ENCODE assay signal across 1 cellular context in the genomic region with DNA sequence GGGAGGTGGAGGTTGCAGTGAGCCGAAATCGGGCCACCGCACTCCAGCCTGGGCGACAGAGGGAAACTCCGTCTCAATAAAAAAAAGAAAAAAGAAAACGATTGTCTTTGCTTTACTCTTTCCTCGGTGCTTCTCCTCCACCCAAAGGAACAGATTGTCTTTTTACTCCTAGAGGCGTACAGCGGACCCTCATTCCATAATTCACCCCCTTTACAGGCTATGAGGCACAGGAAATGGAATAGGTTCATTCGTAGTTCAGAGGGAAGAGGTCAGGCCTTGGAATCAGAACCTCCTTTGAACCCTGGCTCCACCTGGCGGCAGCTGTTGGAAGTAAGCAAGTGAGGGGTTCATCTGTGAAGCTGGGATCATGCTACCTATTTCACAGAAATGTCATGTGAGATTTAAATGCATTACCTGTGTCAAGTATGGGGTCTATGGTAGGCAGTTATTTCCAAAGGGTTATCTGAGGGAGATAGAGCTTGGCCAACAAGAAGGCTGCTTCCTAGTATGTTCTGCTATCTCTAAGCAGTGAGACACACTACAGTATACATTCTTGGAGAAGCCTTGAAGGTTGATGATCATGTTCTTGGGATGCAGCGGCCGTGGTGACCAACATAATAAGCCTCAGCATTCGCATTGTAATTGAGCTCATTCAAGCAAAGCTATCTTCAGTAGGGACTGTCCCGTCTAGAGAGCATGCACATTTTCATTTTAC.
A peak's percentile ranks its signal among the peaks of the same experiment; 100 is the strongest.
TF ChIP-seq lines count a peak whose summit lies in the region.

No MANE protein-coding gene starts in this region.

TF ChIP-seq in HEK293, 187 proteins besides CTCF, POLR2A, EP300 and RAD21 (continued from another document and continues in another):
- TF ChIP-seq ZNF18 (tag by site-specific recombination; IDR thresholded peaks at IDR 0.05) = no peak
- no peak for TF ChIP-seq ZNF354C (tag by site-specific recombination; IDR thresholded peaks at IDR 0.05; ENCODE audit: borderline replicate concordance, low read depth)
- TF ChIP-seq ZNF146 (tag by site-specific recombination; IDR thresholded peaks at IDR 0.05) = no peak
- peak; percentile 42; the same call in 1 of the 2 replicates for TF ChIP-seq SP7 (tag by site-specific recombination; IDR thresholded peaks at IDR 0.05)
- TF ChIP-seq ZSCAN16 (tag by site-specific recombination; IDR thresholded peaks at IDR 0.05) = no peak
- TF ChIP-seq ZNF561 (tag by site-specific recombination; IDR thresholded peaks at IDR 0.05; ENCODE audit: borderline replicate concordance) = no peak
- peak; percentile 78 for TF ChIP-seq ZNF654 (tag by site-specific recombination; IDR thresholded peaks at IDR 0.05; ENCODE audit: low read depth)
- no peak for TF ChIP-seq ZNF843 (tag by site-specific recombination; IDR thresholded peaks at IDR 0.05)
- TF ChIP-seq ZNF2 (tag by site-specific recombination; IDR thresholded peaks at IDR 0.05) = peak; percentile 84
- TF ChIP-seq ZNF362 (tag by site-specific recombination; IDR thresholded peaks at IDR 0.05) = peak; percentile 54; the same call in 1 of the 2 replicates
- TF ChIP-seq ZBTB11 (tag by site-specific recombination; conservative IDR thresholded peaks at IDR 0.05; ENCODE audit: low read depth) = 0 out of 2 replicates have a peak, but pooled peaks have one; percentile 16
- TF ChIP-seq TRIM28 (IDR thresholded peaks at IDR 0.05; ENCODE audit: borderline replicate concordance, low read length) = 0 out of 2 replicates have a peak, but pooled peaks have one; percentile 15
- TF ChIP-seq ZNF366 (tag by site-specific recombination; conservative IDR thresholded peaks at IDR 0.05) = 0 out of 2 replicates have a peak, but pooled peaks have one; percentile 49
- no peak for TF ChIP-seq MEIS1 (CRISPR knock-in tag; IDR thresholded peaks at IDR 0.05; ENCODE audit: borderline replicate concordance)
- TF ChIP-seq ZFP3 (tag by site-specific recombination; IDR thresholded peaks at IDR 0.05; ENCODE audit: low read depth) = no peak
- no peak for TF ChIP-seq ZNF132 (tag by site-specific recombination; IDR thresholded peaks at IDR 0.05; ENCODE audit: borderline replicate concordance)
- no peak for TF ChIP-seq ZNF560 (tag by site-specific recombination; IDR thresholded peaks at IDR 0.05; ENCODE audit: borderline replicate concordance)
- no peak for TF ChIP-seq ZNF555 (tag by site-specific recombination; conservative IDR thresholded peaks at IDR 0.05)
- peak; percentile 89 for TF ChIP-seq TCF7L2 (IDR thresholded peaks at IDR 0.05; ENCODE audit: borderline replicate concordance, low read depth, low read length)
- TF ChIP-seq PRDM10 (tag by site-specific recombination; IDR thresholded peaks at IDR 0.05) = peak; percentile 76
- TF ChIP-seq REPIN1 (tag by site-specific recombination; IDR thresholded peaks at IDR 0.05; ENCODE audit: low read depth) = no peak
- no peak for TF ChIP-seq GLI4 (tag by site-specific recombination; IDR thresholded peaks at IDR 0.05)
- no peak for TF ChIP-seq ZNF585B (tag by site-specific recombination; IDR thresholded peaks at IDR 0.05)
- no peak for TF ChIP-seq ZNF140 (tag by site-specific recombination; IDR thresholded peaks at IDR 0.05)
- no peak for TF ChIP-seq ZNF239 (tag by site-specific recombination; IDR thresholded peaks at IDR 0.05)
- TF ChIP-seq ZNF214 (tag by site-specific recombination; IDR thresholded peaks at IDR 0.05; ENCODE audit: borderline replicate concordance) = no peak
- TF ChIP-seq, protein P1, sequence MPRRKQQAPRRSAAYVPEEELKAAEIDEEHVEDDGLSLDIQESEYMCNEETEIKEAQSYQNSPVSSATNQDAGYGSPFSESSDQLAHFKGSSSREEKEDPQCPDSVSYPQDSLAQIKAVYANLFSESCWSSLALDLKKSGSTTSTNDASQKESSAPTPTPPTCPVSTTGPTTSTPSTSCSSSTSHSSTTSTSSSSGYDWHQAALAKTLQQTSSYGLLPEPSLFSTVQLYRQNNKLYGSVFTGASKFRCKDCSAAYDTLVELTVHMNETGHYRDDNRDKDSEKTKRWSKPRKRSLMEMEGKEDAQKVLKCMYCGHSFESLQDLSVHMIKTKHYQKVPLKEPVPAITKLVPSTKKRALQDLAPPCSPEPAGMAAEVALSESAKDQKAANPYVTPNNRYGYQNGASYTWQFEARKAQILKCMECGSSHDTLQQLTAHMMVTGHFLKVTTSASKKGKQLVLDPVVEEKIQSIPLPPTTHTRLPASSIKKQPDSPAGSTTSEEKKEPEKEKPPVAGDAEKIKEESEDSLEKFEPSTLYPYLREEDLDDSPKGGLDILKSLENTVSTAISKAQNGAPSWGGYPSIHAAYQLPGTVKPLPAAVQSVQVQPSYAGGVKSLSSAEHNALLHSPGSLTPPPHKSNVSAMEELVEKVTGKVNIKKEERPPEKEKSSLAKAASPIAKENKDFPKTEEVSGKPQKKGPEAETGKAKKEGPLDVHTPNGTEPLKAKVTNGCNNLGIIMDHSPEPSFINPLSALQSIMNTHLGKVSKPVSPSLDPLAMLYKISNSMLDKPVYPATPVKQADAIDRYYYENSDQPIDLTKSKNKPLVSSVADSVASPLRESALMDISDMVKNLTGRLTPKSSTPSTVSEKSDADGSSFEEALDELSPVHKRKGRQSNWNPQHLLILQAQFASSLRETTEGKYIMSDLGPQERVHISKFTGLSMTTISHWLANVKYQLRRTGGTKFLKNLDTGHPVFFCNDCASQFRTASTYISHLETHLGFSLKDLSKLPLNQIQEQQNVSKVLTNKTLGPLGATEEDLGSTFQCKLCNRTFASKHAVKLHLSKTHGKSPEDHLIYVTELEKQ (tag by site-specific recombination; IDR thresholded peaks at IDR 0.05; ENCODE audit: borderline replicate concordance) = no peak
- TF ChIP-seq ZNF404 (tag by site-specific recombination; IDR thresholded peaks at IDR 0.05) = no peak
- TF ChIP-seq ZNF544 (tag by site-specific recombination; IDR thresholded peaks at IDR 0.05) = no peak
- TF ChIP-seq ZNF747 (tag by site-specific recombination; IDR thresholded peaks at IDR 0.05) = no peak
- no peak for TF ChIP-seq ZNF449 (tag by site-specific recombination; IDR thresholded peaks at IDR 0.05)
- TF ChIP-seq ZNF501 (tag by site-specific recombination; IDR thresholded peaks at IDR 0.05) = no peak
- peak; percentile 62; the same call in 1 of the 2 replicates for TF ChIP-seq ZSCAN30 (tag by site-specific recombination; IDR thresholded peaks at IDR 0.05)
- no peak for TF ChIP-seq ZFP41 (tag by site-specific recombination; IDR thresholded peaks at IDR 0.05; ENCODE audit: borderline replicate concordance)
- no peak for TF ChIP-seq SALL2 (tag by site-specific recombination; IDR thresholded peaks at IDR 0.05; ENCODE audit: borderline replicate concordance)
- no peak for TF ChIP-seq ZBTB44 (tag by site-specific recombination; IDR thresholded peaks at IDR 0.05)
- TF ChIP-seq ZNF433 (tag by site-specific recombination; IDR thresholded peaks at IDR 0.05; ENCODE audit: low read depth) = no peak
- no peak; the same call in 1 of the 2 replicates for TF ChIP-seq ZBTB21 (tag by site-specific recombination; IDR thresholded peaks at IDR 0.05)
- TF ChIP-seq ZBTB20 (tag by site-specific recombination; IDR thresholded peaks at IDR 0.05) = no peak
- no peak for TF ChIP-seq ZFP69B (tag by site-specific recombination; IDR thresholded peaks at IDR 0.05)
- TF ChIP-seq ZNF266 (tag by site-specific recombination; IDR thresholded peaks at IDR 0.05; ENCODE audit: low read depth) = no peak
- TF ChIP-seq ZNF791 (tag by site-specific recombination; IDR thresholded peaks at IDR 0.05) = no peak
- no peak for TF ChIP-seq ZNF677 (tag by site-specific recombination; IDR thresholded peaks at IDR 0.05)
- TF ChIP-seq BCL11A (tag by site-specific recombination; IDR thresholded peaks at IDR 0.05; ENCODE audit: low read depth) = no peak
